In the genomic region with DNA sequence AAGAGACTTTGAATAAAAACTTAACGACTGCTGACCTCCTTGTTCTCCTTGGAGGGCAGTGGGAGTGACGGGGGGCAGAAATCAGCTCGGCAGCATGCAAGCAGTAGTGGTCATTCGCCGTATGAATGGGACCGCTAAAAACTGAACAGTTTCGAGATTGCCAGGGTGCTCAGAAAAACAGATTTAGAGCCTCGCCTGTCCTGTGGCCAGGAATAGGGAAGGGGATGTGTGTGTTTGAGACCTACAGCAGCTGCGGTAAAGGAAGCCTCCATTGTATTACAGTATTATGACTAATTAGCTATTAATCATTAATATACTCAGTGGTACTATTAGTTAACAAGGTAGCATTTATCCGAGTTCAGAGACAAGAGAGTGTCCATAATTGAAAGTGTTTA, we compare ENCODE assay signal across 1 cellular context.
TF ChIP-seq lines count a peak whose summit lies in the region.

No MANE protein-coding gene starts in this region.

TF ChIP-seq in HepG2, 621 proteins besides CTCF, POLR2A, EP300 and RAD21 (continues in another document):
- TF ChIP-seq ZNF207 (IDR thresholded peaks at IDR 0.05; ENCODE audit: borderline replicate concordance) (no peak), PBX3 (CRISPR knock-in tag; IDR thresholded peaks at IDR 0.05; ENCODE audit: borderline replicate concordance) (no peak), MAF1 (CRISPR knock-in tag; IDR thresholded peaks at IDR 0.05; ENCODE audit: borderline replicate concordance) (no peak), HBP1 (CRISPR knock-in tag; IDR thresholded peaks at IDR 0.05; ENCODE audit: low read depth) (0 out of 2 replicates have a peak, but pooled peaks have one; percentile 31), ISX (CRISPR knock-in tag; conservative IDR thresholded peaks at IDR 0.05) (no peak), CEBPB (IDR thresholded peaks at IDR 0.05; ENCODE audit: borderline replicate concordance, low read depth, low read length) (no peak), FOSL1 (CRISPR knock-in tag; IDR thresholded peaks at IDR 0.05; ENCODE audit: borderline replicate concordance) (no peak), ZNF331 (CRISPR knock-in tag; IDR thresholded peaks at IDR 0.05) (no peak), GPN1 (CRISPR knock-in tag; IDR thresholded peaks at IDR 0.05; ENCODE audit: borderline replicate concordance) (no peak), ZNF263 (CRISPR knock-in tag; IDR thresholded peaks at IDR 0.05) (no peak), KLF11 (CRISPR knock-in tag; IDR thresholded peaks at IDR 0.05) (peak; percentile 1; the same call in 1 of the 2 replicates), ZNF329 (CRISPR knock-in tag; IDR thresholded peaks at IDR 0.05; ENCODE audit: low read depth) (no peak), SP140L (CRISPR knock-in tag; IDR thresholded peaks at IDR 0.05; ENCODE audit: borderline replicate concordance) (0 out of 2 replicates have a peak, but pooled peaks have one; percentile 5), HMGXB4 (CRISPR knock-in tag; IDR thresholded peaks at IDR 0.05; ENCODE audit: borderline replicate concordance in 1 of 2, low read depth in 1 of 2) (0 out of 4 replicates have a peak, but pooled peaks of 1 of the 2 experiments have one; percentile 4), POLR2AphosphoS5 (IDR thresholded peaks at IDR 0.05; ENCODE audit: low read depth, low read length) (no peak), GLI4 (CRISPR knock-in tag; IDR thresholded peaks at IDR 0.05; ENCODE audit: borderline replicate concordance) (peak; percentile 16; the same call in 1 of the 2 replicates), ARHGAP35 (CRISPR knock-in tag; IDR thresholded peaks at IDR 0.05; ENCODE audit: borderline replicate concordance) (peak; percentile 5; the same call in 1 of the 2 replicates), ZNF501 (CRISPR knock-in tag; IDR thresholded peaks at IDR 0.05) (no peak), ELK4 (CRISPR knock-in tag; IDR thresholded peaks at IDR 0.05; ENCODE audit: borderline replicate concordance) (0 out of 2 replicates have a peak, but pooled peaks have one; percentile 76), ZNF788 (CRISPR knock-in tag; IDR thresholded peaks at IDR 0.05; ENCODE audit: borderline replicate concordance) (peak; percentile 14; the same call in 1 of the 2 replicates), ZNF549 (CRISPR knock-in tag; IDR thresholded peaks at IDR 0.05) (no peak), ZNF879 (CRISPR knock-in tag; IDR thresholded peaks at IDR 0.05) (no peak), TAF1 (CRISPR knock-in tag; IDR thresholded peaks at IDR 0.05) (peak; percentile 3; the same call in 1 of the 2 replicates), HNF1B (CRISPR knock-in tag; IDR thresholded peaks at IDR 0.05) (peak; percentile 5; the same call in 1 of the 2 replicates), JUNB (CRISPR knock-in tag; IDR thresholded peaks at IDR 0.05; ENCODE audit: borderline replicate concordance) (no peak), SALL1 (CRISPR knock-in tag; IDR thresholded peaks at IDR 0.05) (no peak), TBX2 (CRISPR knock-in tag; IDR thresholded peaks at IDR 0.05; ENCODE audit: borderline replicate concordance) (0 out of 2 replicates have a peak, but pooled peaks have one; percentile 28), ZNF430 (CRISPR knock-in tag; IDR thresholded peaks at IDR 0.05) (peak; percentile 3; the same call in 1 of the 2 replicates), ZNF264 (CRISPR knock-in tag; IDR thresholded peaks at IDR 0.05) (0 out of 2 replicates have a peak, but pooled peaks have one; percentile 39), ZNF24 (IDR thresholded peaks at IDR 0.05) (no peak), ZBTB8A (CRISPR knock-in tag; IDR thresholded peaks at IDR 0.05; ENCODE audit: borderline replicate concordance, low read depth) (no peak), NR2F1 (CRISPR knock-in tag; IDR thresholded peaks at IDR 0.05) (peak in 1 of 2 experiments; percentile 32; a peak in 1 of 4 replicates), ZNF512 (CRISPR knock-in tag; IDR thresholded peaks at IDR 0.05) (peak; percentile 88; the same call in 1 of the 2 replicates), KLF16 (CRISPR knock-in tag; IDR thresholded peaks at IDR 0.05) (0 out of 4 replicates have a peak, but pooled peaks of 1 of the 2 experiments have one; percentile 9), ZSCAN12 (CRISPR knock-in tag; IDR thresholded peaks at IDR 0.05) (no peak), BCL6 (CRISPR knock-in tag; IDR thresholded peaks at IDR 0.05) (no peak), ZNF614 (CRISPR knock-in tag; IDR thresholded peaks at IDR 0.05; ENCODE audit: borderline replicate concordance) (no peak), HNRNPUL1 (IDR thresholded peaks at IDR 0.05; ENCODE audit: low read depth, low read length) (no peak), ZNF274 (CRISPR knock-in tag; IDR thresholded peaks at IDR 0.05) (0 out of 2 replicates have a peak, but pooled peaks have one; percentile 5), PBX2 (CRISPR knock-in tag; IDR thresholded peaks at IDR 0.05) (no peak), ZNF441 (CRISPR knock-in tag; IDR thresholded peaks at IDR 0.05; ENCODE audit: borderline replicate concordance) (0 out of 2 replicates have a peak, but pooled peaks have one; percentile 41), SNAI1 (CRISPR knock-in tag; IDR thresholded peaks at IDR 0.05; ENCODE audit: borderline replicate concordance) (peak; percentile 55; the same call in 1 of the 2 replicates), PHF20 (CRISPR knock-in tag; IDR thresholded peaks at IDR 0.05) (no peak), ZNF460 (CRISPR knock-in tag; IDR thresholded peaks at IDR 0.05; ENCODE audit: borderline replicate concordance) (no peak)
- TF ChIP-seq, protein P1, sequence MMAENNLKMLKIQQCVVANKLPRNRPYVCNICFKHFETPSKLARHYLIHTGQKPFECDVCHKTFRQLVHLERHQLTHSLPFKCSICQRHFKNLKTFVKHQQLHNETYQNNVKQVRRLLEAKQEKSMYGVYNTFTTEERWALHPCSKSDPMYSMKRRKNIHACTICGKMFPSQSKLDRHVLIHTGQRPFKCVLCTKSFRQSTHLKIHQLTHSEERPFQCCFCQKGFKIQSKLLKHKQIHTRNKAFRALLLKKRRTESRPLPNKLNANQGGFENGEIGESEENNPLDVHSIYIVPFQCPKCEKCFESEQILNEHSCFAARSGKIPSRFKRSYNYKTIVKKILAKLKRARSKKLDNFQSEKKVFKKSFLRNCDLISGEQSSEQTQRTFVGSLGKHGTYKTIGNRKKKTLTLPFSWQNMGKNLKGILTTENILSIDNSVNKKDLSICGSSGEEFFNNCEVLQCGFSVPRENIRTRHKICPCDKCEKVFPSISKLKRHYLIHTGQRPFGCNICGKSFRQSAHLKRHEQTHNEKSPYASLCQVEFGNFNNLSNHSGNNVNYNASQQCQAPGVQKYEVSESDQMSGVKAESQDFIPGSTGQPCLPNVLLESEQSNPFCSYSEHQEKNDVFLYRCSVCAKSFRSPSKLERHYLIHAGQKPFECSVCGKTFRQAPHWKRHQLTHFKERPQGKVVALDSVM (CRISPR knock-in tag; IDR thresholded peaks at IDR 0.05) = no peak
- TF ChIP-seq, protein P2, sequence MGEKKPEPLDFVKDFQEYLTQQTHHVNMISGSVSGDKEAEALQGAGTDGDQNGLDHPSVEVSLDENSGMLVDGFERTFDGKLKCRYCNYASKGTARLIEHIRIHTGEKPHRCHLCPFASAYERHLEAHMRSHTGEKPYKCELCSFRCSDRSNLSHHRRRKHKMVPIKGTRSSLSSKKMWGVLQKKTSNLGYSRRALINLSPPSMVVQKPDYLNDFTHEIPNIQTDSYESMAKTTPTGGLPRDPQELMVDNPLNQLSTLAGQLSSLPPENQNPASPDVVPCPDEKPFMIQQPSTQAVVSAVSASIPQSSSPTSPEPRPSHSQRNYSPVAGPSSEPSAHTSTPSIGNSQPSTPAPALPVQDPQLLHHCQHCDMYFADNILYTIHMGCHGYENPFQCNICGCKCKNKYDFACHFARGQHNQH (CRISPR knock-in tag; IDR thresholded peaks at IDR 0.05) = 0 out of 2 replicates have a peak, but pooled peaks have one; percentile 23
- TF ChIP-seq, protein P3, sequence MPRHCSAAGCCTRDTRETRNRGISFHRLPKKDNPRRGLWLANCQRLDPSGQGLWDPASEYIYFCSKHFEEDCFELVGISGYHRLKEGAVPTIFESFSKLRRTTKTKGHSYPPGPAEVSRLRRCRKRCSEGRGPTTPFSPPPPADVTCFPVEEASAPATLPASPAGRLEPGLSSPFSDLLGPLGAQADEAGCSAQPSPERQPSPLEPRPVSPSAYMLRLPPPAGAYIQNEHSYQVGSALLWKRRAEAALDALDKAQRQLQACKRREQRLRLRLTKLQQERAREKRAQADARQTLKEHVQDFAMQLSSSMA (CRISPR knock-in tag; IDR thresholded peaks at IDR 0.05) = 0 out of 2 replicates have a peak, but pooled peaks have one; percentile 41
